In genomic region chr11:111870887-111871692, GRCh38 we compare ENCODE assay signal across 8 cellular contexts. TPM values are rescaled to one million over a fixed set of nuclear protein-coding genes. Genes with fewer than 3 reads are reported as not detected.
DNase-seq lines count a peak whose midpoint lies in the region; ATAC-seq and TF ChIP-seq lines count a peak whose summit lies in the region.

Gene ALG9 (minus strand): TSS chr11:111871581. CDS start chr11:111871482, 99 bp downstream.

- H3K4me1 Mint-ChIP-seq in activated CD8-positive, alpha-beta memory T cell treated with anti-CD3 and anti-CD28 coated beads, Interleukin-2, amount 10 ng/mL, durations not matched to agents 7 days and 5 days: peaks cover 30% of the 10 kb centered on the region
- H3K4me1 Mint-ChIP-seq in mesothelial cell of epicardium: peaks cover 11% of the 10 kb centered on the region

- no peak for TF ChIP-seq CTCF in mesothelial cell of epicardium (IDR thresholded peaks at IDR 0.05; ENCODE audit: unreplicated experiment)

- CTCF ChIA-PET in activated CD8-positive, alpha-beta memory T cell treated with anti-CD3 and anti-CD28 coated beads, Interleukin-2, amount 10 ng/mL, durations not matched to agents 7 days and 5 days (lab: Charles Lee): interaction anchor here (0.8 to 2.3 kb wide), 11 partner anchors 9 to 284 kb away, joined by 3 to 10 read pairs (median 5); no protein-coding TSS in a partner anchor

- peak within 1 kb of the TSS; percentile 89 for H3K4me3 Mint-ChIP-seq in activated CD8-positive, alpha-beta memory T cell treated with anti-CD3 and anti-CD28 coated beads, Interleukin-2, amount 10 ng/mL, durations not matched to agents 7 days and 5 days
- peak within 1 kb of the TSS; percentile 86 for H3K4me3 Mint-ChIP-seq in mesothelial cell of epicardium

- no peaks in the 10 kb centered on the region for H3K9me3 Mint-ChIP-seq in activated CD8-positive, alpha-beta memory T cell treated with anti-CD3 and anti-CD28 coated beads, Interleukin-2, amount 10 ng/mL, durations not matched to agents 7 days and 5 days (ENCODE audit: low read depth)
- no peaks in the 10 kb centered on the region for H3K9me3 Mint-ChIP-seq in mesothelial cell of epicardium

- peak within 1 kb of the TSS; percentile 88 for H3K27ac Mint-ChIP-seq in activated CD8-positive, alpha-beta memory T cell treated with anti-CD3 and anti-CD28 coated beads, Interleukin-2, amount 10 ng/mL, durations not matched to agents 7 days and 5 days
- peak within 1 kb of the TSS; percentile 84 for H3K27ac Mint-ChIP-seq in mesothelial cell of epicardium

- DNase-seq in CMK (ENCODE audit: low read depth) (peak; percentile 66), HK-2 (ENCODE audit: unreplicated experiment) (peak; percentile 60), NOMO-1 (lab: John Stamatoyannopoulos, UW; ENCODE audit: unreplicated experiment in 2 of 2) (peak; percentile 61 to 71), mesothelial cell of epicardium (ENCODE audit: low spot score in 2 of 2, unreplicated experiment in 2 of 2) (peak; percentile 57 to 85)
- DNase-seq in activated CD8-positive, alpha-beta memory T cell treated with anti-CD3 and anti-CD28 coated beads, Interleukin-2, amount 10 ng/mL, durations not matched to agents 7 days and 5 days: peak; percentile 91
- DNase-seq in stimulated activated CD8-positive, alpha-beta memory T cell treated with anti-CD3 and anti-CD28 coated beads, Interleukin-2, amount 100 ng/mL, for 1 hour (ENCODE audit: low read depth in 2 of 2): peak; percentile 74 to 80

- ATAC-seq in GM19438 (IDR thresholded peaks at IDR 0.05; ENCODE audit: low read depth, unreplicated experiment): peak; percentile 89
- peak; percentile 95 for ATAC-seq in activated CD8-positive, alpha-beta memory T cell treated with anti-CD3 and anti-CD28 coated beads, Interleukin-2, amount 10 ng/mL, durations not matched to agents 7 days and 5 days

- H3K36me3 Mint-ChIP-seq in activated CD8-positive, alpha-beta memory T cell treated with anti-CD3 and anti-CD28 coated beads, Interleukin-2, amount 10 ng/mL, durations not matched to agents 7 days and 5 days: peaks cover 29% of the 10 kb centered on the region
- H3K36me3 Mint-ChIP-seq in mesothelial cell of epicardium: peaks cover 25% of the 10 kb centered on the region

- no peaks in the 10 kb centered on the region for H3K27me3 Mint-ChIP-seq in activated CD8-positive, alpha-beta memory T cell treated with anti-CD3 and anti-CD28 coated beads, Interleukin-2, amount 10 ng/mL, durations not matched to agents 7 days and 5 days
- no peaks in the 10 kb centered on the region for H3K27me3 Mint-ChIP-seq in mesothelial cell of epicardium (ENCODE audit: low read depth)

- in situ Hi-C loops in endometrial microvascular endothelial cells (cut with HindIII; ENCODE audit: inconsistent ontology term, low pct_unique_long_range_greater_than_20kb, low sequenced_read_pairs): no loop called here

RNA-seq across cellular contexts. Expression of gene ALG9, which starts in this region (rescaled TPM):
- 10 to 100 TPM; 23.2 to 27.3 TPM for total RNA-seq in activated CD8-positive, alpha-beta memory T cell treated with anti-CD3 and anti-CD28 coated beads, Interleukin-2, amount 10 ng/mL, durations not matched to agents 7 days and 5 days
- 34.4 TPM for total RNA-seq in endometrial microvascular endothelial cells (ENCODE audit: inconsistent ontology term)
- total RNA-seq in mesothelial cell of epicardium: 48.5 to 51.9 TPM (median 50.6 TPM) in 3 replicates

Comparison
In these comparisons a context has a peak if more than half of its experiments do, and no peak if none do; other contexts are left out.
1. Peak in every context shown above with its lines: DNase-seq and ATAC-seq.